Comparison of ENCODE assay signal across 22 cellular contexts in the genomic region with DNA sequence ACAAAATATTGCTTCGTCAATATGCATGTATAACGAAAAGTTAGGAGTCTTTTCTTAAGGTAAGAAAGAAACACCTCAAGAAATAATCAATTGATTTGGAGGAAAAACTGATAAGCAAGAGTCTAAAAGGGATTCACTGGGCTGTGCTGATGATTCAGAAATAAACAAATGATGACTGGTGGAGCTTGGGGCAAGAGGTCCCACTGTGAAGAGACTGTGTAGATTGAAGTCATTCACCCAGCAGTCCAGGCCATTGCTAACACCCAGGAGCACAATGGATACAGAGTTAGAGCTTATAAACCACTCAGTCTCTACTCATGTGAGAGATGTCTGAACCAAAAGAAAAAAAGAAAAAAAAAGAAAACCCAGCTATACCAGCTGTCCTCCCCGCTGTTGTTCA.
DNase-seq lines count a peak whose midpoint lies in the region; ATAC-seq and TF ChIP-seq lines count a peak whose summit lies in the region.
"Had no signal": no experiment of that assay in that cellular context is flagged by ENCODE, and none has a peak within 500 bp of the region (broad histone marks: within the 10 kb centered on the region; RNA-seq: fewer than 3 reads in every experiment).

No MANE protein-coding gene starts in this region.

- H4K8ac ChIP-seq in IMR-90 (ENCODE audit: low read depth in 2 of 2, low read length in 2 of 2) = no peak overlapping the region

- ATAC-seq in IMR-90 (ENCODE audit: low read depth) = peak; percentile 53; the same call in 1 of the 2 replicates
- ATAC-seq: A549 had no signal

- DNase-seq in NCI-H345 (lab: John Stamatoyannopoulos, UW) = peak; percentile 47
- DNase-seq in NCI-H345 treated with DMSO at 0.1 percent for 48 hours (lab: John Stamatoyannopoulos, UW; ENCODE audit: unreplicated experiment) = no peak
- no peak for DNase-seq in IMR-90
- peak; percentile 31 for DNase-seq in choroid plexus epithelial cell (ENCODE audit: low read depth)
- peak; percentile 63 for DNase-seq in retina
- DNase-seq in dermis blood vessel endothelial cell = no peak
- DNase-seq in medulla oblongata (ENCODE audit: extremely low spot score) = no peak
- DNase-seq: 8988T; ACHN; AML-193; BE2C; CD4-positive, alpha-beta T cell; CD8-positive, alpha-beta memory T cell; DMS 273 treated with DMSO at 0.1 percent for 48 hours; DMS79; EL; GF-D8; GM23248; H7; HCEC 1CT had no signal

- CTCF ChIA-PET in IMR-90 (lab: Yijun Ruan, JAX) = no interaction called here

- H3K4me2 ChIP-seq in IMR-90 (ENCODE audit: low read depth, low read length) = no peak overlapping the region
- H3K4me2 ChIP-seq: A549; BLaER1 treated with 17β-estradiol and CSF1 and Interleukin-3, amounts not matched to agents 10 nM and 100 nM had no signal

- BruUV-seq in IMR-90 (replicated peaks; lab: Mats Ljungman, UMichigan) = no TSS peak

- no peak overlapping the region for H2AK9ac ChIP-seq in IMR-90 (replicated peaks; ENCODE audit: low read depth, low read length, poor library complexity)

- H3K18ac ChIP-seq in IMR-90 (ENCODE audit: low read depth, low read length) = no peak overlapping the region

- no peaks in the 10 kb centered on the region for H3K9me1 ChIP-seq in IMR-90 (ENCODE audit: insufficient read depth, low read length)

- H3K9ac ChIP-seq in IMR-90 (ENCODE audit: low read depth, low read length) = no peak overlapping the region
- H3K9ac ChIP-seq: BLaER1 treated with 17β-estradiol and CSF1 and Interleukin-3, amounts not matched to agents 10 nM and 100 nM; GM23248 had no signal

- H3K9me3 ChIP-seq in IMR-90 (ENCODE audit: control insufficient read depth, insufficient read depth, low read length) = peaks cover 2% of the 10 kb centered on the region; the same call in 1 of the 2 replicates
- H3K9me3 ChIP-seq: A549, BE2C had no signal

- intact Hi-C loops in IMR-90 (cut with micrococcal nuclease) = no loop called here

- no peaks in the 10 kb centered on the region for H3K79me1 ChIP-seq in IMR-90 (ENCODE audit: low read depth in 1 of 2, low read length in 2 of 2)

- POLR2A ChIA-PET in IMR-90 (lab: Charles Lee; ENCODE audit: unreplicated experiment) = no interaction called here

- no peak overlapping the region for H2AFZ ChIP-seq in IMR-90 (replicated peaks; ENCODE audit: low read length, poor library complexity)
- H2AFZ ChIP-seq: GM23248 had no signal

- no peak overlapping the region for H2BK120ac ChIP-seq in IMR-90 (ENCODE audit: low read depth, low read length)

- no peak overlapping the region for H4K5ac ChIP-seq in IMR-90 (ENCODE audit: low read depth, low read length)

- no CpG with 5 or more reads among the region's 3 CpGs for WGBS in IMR-90 (ENCODE audit: extremely low coverage in 2 of 2, insufficient read length in 1 of 2), 2 experiments

- TF ChIP-seq CTCF in IMR-90 (conservative IDR thresholded peaks at IDR 0.05; ENCODE audit: low read depth, low read length) = no peak
- no peak for TF ChIP-seq CTCF in choroid plexus epithelial cell (conservative IDR thresholded peaks at IDR 0.05; ENCODE audit: low read depth, low read length)

- no peak overlapping the region for H2AK5ac ChIP-seq in IMR-90 (ENCODE audit: low read depth, low read length)

- in situ Hi-C loops in IMR-90 (cut with MboI; ENCODE audit: low sequenced_read_pairs) = no loop called here

- 0 out of 2 replicates have a peak, but pooled peaks cover under 1% of the 10 kb centered on the region for H3K27me3 ChIP-seq in IMR-90 (ENCODE audit: control insufficient read depth, insufficient read depth, low read length)
- H3K27me3 ChIP-seq: BE2C; BLaER1 treated with 17β-estradiol and CSF1 and Interleukin-3, amounts not matched to agents 10 nM and 100 nM had no signal

- H4K91ac ChIP-seq in IMR-90 (ENCODE audit: insufficient read depth, low read depth, low read length) = no peak overlapping the region

- H2BK20ac ChIP-seq in IMR-90 (ENCODE audit: low read depth, low read length) = no peak overlapping the region

- H3K56ac ChIP-seq in IMR-90 (ENCODE audit: extremely low read depth, insufficient read depth, low read length) = no peak overlapping the region

- H3K36me3 ChIP-seq in IMR-90 (ENCODE audit: control insufficient read depth, insufficient read depth, low read length) = no peaks in the 10 kb centered on the region
- H3K36me3 ChIP-seq: BE2C; BLaER1 treated with 17β-estradiol and CSF1 and Interleukin-3, amounts not matched to agents 10 nM and 100 nM had no signal

- H3K4me1 ChIP-seq in IMR-90 (ENCODE audit: control insufficient read depth, insufficient read depth, low read length) = no peaks in the 10 kb centered on the region
- H3K4me1 ChIP-seq: A549 had no signal

- H3K14ac ChIP-seq in IMR-90 (replicated peaks; ENCODE audit: low read depth, low read length) = no peak overlapping the region

- H2BK5ac ChIP-seq in IMR-90 (ENCODE audit: low read depth, low read length, poor library complexity, severe bottlenecking) = no peak overlapping the region

- H3K4me3 ChIP-seq in IMR-90 (ENCODE audit: insufficient read depth, low read depth, low read length) (no peak overlapping the region), choroid plexus epithelial cell (ENCODE audit: low read depth, low read length) (no peak overlapping the region)
- H3K4me3 ChIP-seq: A549; BLaER1 treated with 17β-estradiol and CSF1 and Interleukin-3, amounts not matched to agents 10 nM and 100 nM; GM23248 had no signal

- H3K23ac ChIP-seq in IMR-90 (ENCODE audit: low read depth, low read length) = no peak overlapping the region

- dilution Hi-C loops in IMR-90 (cut with HindIII; ENCODE audit: low sequenced_read_pairs, unreplicated experiment) = no loop called here

- H2BK15ac ChIP-seq in IMR-90 (ENCODE audit: low read depth, low read length) = no peak overlapping the region

- H3K27ac ChIP-seq in IMR-90 (ENCODE audit: insufficient read depth, low read length) = no peak overlapping the region
- H3K27ac ChIP-seq: A549; BLaER1 treated with 17β-estradiol and CSF1 and Interleukin-3, amounts not matched to agents 10 nM and 100 nM; GM23248 had no signal

- no peak for TF ChIP-seq RAD21 in IMR-90 (IDR thresholded peaks at IDR 0.05; ENCODE audit: low read length)

- H4K20me1 ChIP-seq in IMR-90 (ENCODE audit: insufficient read depth, low read length) = no peaks in the 10 kb centered on the region
- H4K20me1 ChIP-seq: BLaER1 treated with 17β-estradiol and CSF1 and Interleukin-3, amounts not matched to agents 10 nM and 100 nM had no signal

- no peak overlapping the region for H3K4ac ChIP-seq in IMR-90 (ENCODE audit: low read depth, low read length)

- no peak for TF ChIP-seq POLR2A in IMR-90 (IDR thresholded peaks at IDR 0.05; ENCODE audit: low read depth, low read length)

TF ChIP-seq in IMR-90, 13 proteins besides CTCF, POLR2A, EP300 and RAD21:
- TF ChIP-seq MAFK (IDR thresholded peaks at IDR 0.05; ENCODE audit: low read depth, low read length) = no peak
- TF ChIP-seq SMC3 (IDR thresholded peaks at IDR 0.05; ENCODE audit: low read depth, low read length) = no peak
- no peak for TF ChIP-seq CEBPB (IDR thresholded peaks at IDR 0.05; ENCODE audit: low read depth, low read length)
- TF ChIP-seq CHD1 (IDR thresholded peaks at IDR 0.05; ENCODE audit: low read depth, low read length) = no peak
- TF ChIP-seq RFX5 (IDR thresholded peaks at IDR 0.05; ENCODE audit: low read depth, low read length) = no peak
- TF ChIP-seq MXI1 (IDR thresholded peaks at IDR 0.05; ENCODE audit: borderline replicate concordance, low read depth, low read length) = no peak
- TF ChIP-seq FOS (IDR thresholded peaks at IDR 0.05; ENCODE audit: low read depth, low read length) = no peak
- no peak for TF ChIP-seq BHLHE40 (IDR thresholded peaks at IDR 0.05; ENCODE audit: low read depth, low read length)

Comparison
In these comparisons a context has a peak if more than half of its experiments do, and no peak if none do; other contexts are left out.
1. DNase-seq: peak in NCI-H345 (single experiment), choroid plexus epithelial cell (single experiment) and retina (single experiment); none in NCI-H345 treated with DMSO at 0.1 percent for 48 hours (single experiment), IMR-90 (single experiment), dermis blood vessel endothelial cell (single experiment) and medulla oblongata (single experiment).